8 cellular contexts compared by ENCODE assay signal in the genomic region with DNA sequence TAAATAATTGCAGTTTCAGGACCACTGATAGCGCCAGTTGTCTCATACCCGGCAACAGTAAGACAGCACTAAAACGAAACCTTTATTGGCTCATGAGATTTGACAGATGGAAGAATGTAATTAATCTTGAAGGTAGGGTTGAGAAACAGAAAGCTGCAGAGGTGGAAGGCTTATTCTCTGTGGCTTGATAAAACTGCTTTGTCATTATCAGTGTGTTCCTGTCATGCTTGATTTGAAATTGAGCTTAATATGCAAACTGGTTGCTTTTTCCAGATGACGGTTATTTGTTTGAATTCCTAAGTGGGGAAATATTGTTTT. TPM values are rescaled to one million over a fixed set of nuclear protein-coding genes. Genes with fewer than 3 reads are reported as not detected.
A peak's percentile ranks its signal among the peaks of the same experiment; 100 is the strongest.
DNase-seq lines count a peak whose midpoint lies in the region; ATAC-seq and TF ChIP-seq lines count a peak whose summit lies in the region.

No MANE protein-coding gene starts in this region.

- DNase-seq in Daoy (ENCODE audit: low read depth) (peak; percentile 20), foreskin keratinocyte (peak in 1 of 2 donors; percentile 57), trophoblast cell (no peak), NCI-H2196 treated with DMSO at 0.1 percent for 48 hours (lab: John Stamatoyannopoulos, UW; ENCODE audit: unreplicated experiment) (no peak)
- DNase-seq in activated CD8-positive, alpha-beta T cell treated with anti-CD3 and anti-CD28 coated beads, Interleukin-2, amount 10 ng/mL, durations not matched to agents 7 days and 5 days = peak; percentile 54

- no peak overlapping the region for H3K27ac Mint-ChIP-seq in activated CD8-positive, alpha-beta T cell treated with anti-CD3 and anti-CD28 coated beads, Interleukin-2, amount 10 ng/mL, durations not matched to agents 7 days and 5 days

- H3K9me2 ChIP-seq in Loucy (replicated peaks; ENCODE audit: low read depth, low read length) = no peaks in the 10 kb centered on the region

- H3K4me1 ChIP-seq in Loucy (ENCODE audit: insufficient read depth, low read length, poor library complexity, severe bottlenecking) (peaks cover 38% of the 10 kb centered on the region), foreskin keratinocyte (peaks cover 23% of the 10 kb centered on the region), trophoblast cell (ENCODE audit: control insufficient read depth in 1 of 2, insufficient read depth in 2 of 2, low read length in 2 of 2) (peaks cover 3 to 6% of the 10 kb centered on the region in 2 experiments)

- H3K79me2 ChIP-seq in Loucy (ENCODE audit: insufficient read depth, low read length) (no peaks in the 10 kb centered on the region), trophoblast cell (ENCODE audit: control insufficient read depth, insufficient read depth, low read length, poor library complexity) (peaks cover 3% of the 10 kb centered on the region)

- no peak overlapping the region for H2BK5ac ChIP-seq in trophoblast cell (ENCODE audit: low read depth, low read length, poor library complexity)

- no peak overlapping the region for H3K14ac ChIP-seq in trophoblast cell (ENCODE audit: low read length)

- H3K9me3 ChIP-seq in Loucy (ENCODE audit: insufficient read depth, low read depth, low read length) (no peaks in the 10 kb centered on the region), trophoblast cell (ENCODE audit: insufficient read depth, low read depth, low read length) (no peaks in the 10 kb centered on the region)

- no peak overlapping the region for H3K18ac ChIP-seq in trophoblast cell (ENCODE audit: low read length)

- H4K20me1 ChIP-seq in Loucy (ENCODE audit: insufficient read depth, low read length, poor library complexity, severe bottlenecking) = peaks cover 3% of the 10 kb centered on the region

- H3K27me3 ChIP-seq in Loucy (ENCODE audit: insufficient read depth, low read length, poor library complexity, severe bottlenecking) (no peaks in the 10 kb centered on the region), foreskin keratinocyte (no peaks in the 10 kb centered on the region), trophoblast cell (ENCODE audit: insufficient read depth, low read length) (no peaks in the 10 kb centered on the region)

- H3K4me1 Mint-ChIP-seq in activated CD8-positive, alpha-beta T cell treated with anti-CD3 and anti-CD28 coated beads, Interleukin-2, amount 10 ng/mL, durations not matched to agents 7 days and 5 days (ENCODE audit: low read depth) = peaks cover 41% of the 10 kb centered on the region

- H2BK120ac ChIP-seq in trophoblast cell (ENCODE audit: insufficient read depth, low read length, poor library complexity) = no peak overlapping the region

- CTCF ChIA-PET in activated CD8-positive, alpha-beta T cell treated with anti-CD3 and anti-CD28 coated beads, Interleukin-2, amount 10 ng/mL, durations not matched to agents 7 days and 5 days (lab: Charles Lee) = interaction anchor here (0.6 to 2.6 kb wide), 5 partner anchors 18 to 147 kb away, joined by 3 to 8 read pairs (median 3); no protein-coding TSS in a partner anchor

- ATAC-seq in activated CD8-positive, alpha-beta T cell treated with anti-CD3 and anti-CD28 coated beads, Interleukin-2, amount 10 ng/mL, durations not matched to agents 7 days and 5 days = peak; percentile 40
- peak; percentile 39 for ATAC-seq in foreskin keratinocyte
- ATAC-seq in HG02852 (IDR thresholded peaks at IDR 0.05; ENCODE audit: unreplicated experiment) = no peak
- no peak for ATAC-seq in HG02588 (IDR thresholded peaks at IDR 0.05; ENCODE audit: unreplicated experiment)

- no peaks in the 10 kb centered on the region for H3K36me3 ChIP-seq in Loucy (ENCODE audit: insufficient read depth, low read length)
- H3K36me3 ChIP-seq in trophoblast cell (ENCODE audit: control insufficient read depth in 1 of 2, insufficient read depth in 2 of 2, low read length in 2 of 2) = peaks cover 5 to 8% of the 10 kb centered on the region in 2 experiments

- peaks cover 6% of the 10 kb centered on the region for H3K79me1 ChIP-seq in trophoblast cell (ENCODE audit: low read length)

- H4K8ac ChIP-seq in trophoblast cell (ENCODE audit: low read depth, low read length) = no peak overlapping the region

- no peak overlapping the region for H2AK5ac ChIP-seq in trophoblast cell (ENCODE audit: low read length)

- H3K27me3 Mint-ChIP-seq in activated CD8-positive, alpha-beta T cell treated with anti-CD3 and anti-CD28 coated beads, Interleukin-2, amount 10 ng/mL, durations not matched to agents 7 days and 5 days (ENCODE audit: low read depth) = peaks cover 14% of the 10 kb centered on the region

- H3K4me3 ChIP-seq in Loucy (ENCODE audit: low read length, poor library complexity, severe bottlenecking) = peak overlapping the region; percentile 78
- H3K4me3 ChIP-seq in trophoblast cell (ENCODE audit: low read depth, low read length) = no peak overlapping the region

- no peak overlapping the region for H3K9ac ChIP-seq in Loucy (ENCODE audit: low read depth, low read length, poor library complexity, severe bottlenecking)
- H3K9ac ChIP-seq in trophoblast cell (ENCODE audit: low read length) = no peak overlapping the region

- H2BK12ac ChIP-seq in trophoblast cell (ENCODE audit: low read length) = no peak overlapping the region

- H3K4me3 Mint-ChIP-seq in activated CD8-positive, alpha-beta T cell treated with anti-CD3 and anti-CD28 coated beads, Interleukin-2, amount 10 ng/mL, durations not matched to agents 7 days and 5 days = no peak overlapping the region

- H2AFZ ChIP-seq in Loucy (ENCODE audit: low read length) = no peak overlapping the region
- no peak overlapping the region for H2AFZ ChIP-seq in trophoblast cell (ENCODE audit: insufficient read depth, low read length, poor library complexity)

- no peaks in the 10 kb centered on the region for H3K9me3 Mint-ChIP-seq in activated CD8-positive, alpha-beta T cell treated with anti-CD3 and anti-CD28 coated beads, Interleukin-2, amount 10 ng/mL, durations not matched to agents 7 days and 5 days (ENCODE audit: insufficient read depth)

- POLR2A ChIA-PET in activated CD8-positive, alpha-beta T cell treated with anti-CD3 and anti-CD28 coated beads, Interleukin-2, amount 10 ng/mL, durations not matched to agents 7 days and 5 days (lab: Charles Lee) = interaction anchor here (0.5 kb wide), 1 partner anchor 22 kb away, joined by 3 read pairs; no protein-coding TSS in a partner anchor

- H3F3A ChIP-seq in Loucy (ENCODE audit: low read depth) = peaks cover 18% of the 10 kb centered on the region

- WGBS in trophoblast cell (ENCODE audit: extremely low coverage, insufficient coverage, insufficient read length) = no CpG with 5 or more reads among the region's 4 CpGs

- no peak overlapping the region for H3K4ac ChIP-seq in trophoblast cell (ENCODE audit: low read depth, low read length)

- no peaks in the 10 kb centered on the region for H3K36me3 Mint-ChIP-seq in activated CD8-positive, alpha-beta T cell treated with anti-CD3 and anti-CD28 coated beads, Interleukin-2, amount 10 ng/mL, durations not matched to agents 7 days and 5 days (ENCODE audit: low read depth)

- H4K91ac ChIP-seq in trophoblast cell (ENCODE audit: low read depth, low read length) = no peak overlapping the region

- no peak overlapping the region for H3K23ac ChIP-seq in trophoblast cell (ENCODE audit: low read length)

- TF ChIP-seq CTCF in Loucy (conservative IDR thresholded peaks at IDR 0.05; ENCODE audit: low read length) (no peak), foreskin keratinocyte (conservative IDR thresholded peaks at IDR 0.05) (no peak)

- no peak overlapping the region for H4K12ac ChIP-seq in trophoblast cell (ENCODE audit: low read depth, low read length)

- H3K27ac ChIP-seq in foreskin keratinocyte (no peak overlapping the region), trophoblast cell (ENCODE audit: low read depth, low read length) (no peak overlapping the region)

- H3K4me2 ChIP-seq in Loucy (ENCODE audit: low read depth, low read length, poor library complexity, severe bottlenecking) (peak overlapping the region; percentile 80), trophoblast cell (ENCODE audit: low read length) (peak overlapping the region; percentile 90)

RNA-seq across cellular contexts. Expression of a gene that starts 1.3 kb away (rescaled TPM):
- 12.6 and 16.6 TPM in 2 replicates for total RNA-seq in Daoy (2014; rRNA removed; shearing (Covaris generic))
- 1 to 10 TPM; 2.1 to 2.2 TPM for total RNA-seq in activated CD8-positive, alpha-beta T cell treated with anti-CD3 and anti-CD28 coated beads, Interleukin-2, amount 10 ng/mL, durations not matched to agents 7 days and 5 days
- 18.8 and 19.7 TPM in 2 replicates for total RNA-seq in foreskin keratinocyte
- 17.8 and 18.9 TPM in 2 replicates for polyA plus RNA-seq in foreskin keratinocyte
- polyA plus RNA-seq in trophoblast cell (2013) = 62.3 and 70.2 TPM in 2 replicates

RNA-seq across cellular contexts. Expression of a gene that starts 36.9 kb away (rescaled TPM):
- total RNA-seq in Daoy (2014; rRNA removed; shearing (Covaris generic)) = 192 and 215 TPM in 2 replicates
- total RNA-seq in activated CD8-positive, alpha-beta T cell treated with anti-CD3 and anti-CD28 coated beads, Interleukin-2, amount 10 ng/mL, durations not matched to agents 7 days and 5 days = 1 to 10 TPM; 1.7 to 2.0 TPM
- total RNA-seq in foreskin keratinocyte = 351 and 355 TPM in 2 replicates
- polyA plus RNA-seq in foreskin keratinocyte = 215 and 236 TPM in 2 replicates
- polyA plus RNA-seq in trophoblast cell (2013) = 41.6 and 44.0 TPM in 2 replicates

Comparison
In these comparisons a context has a peak if more than half of its experiments do, and no peak if none do; other contexts are left out.
1. DNase-seq: peak in Daoy (single experiment) and activated CD8-positive, alpha-beta T cell treated with anti-CD3 and anti-CD28 coated beads, Interleukin-2, amount 10 ng/mL, durations not matched to agents 7 days and 5 days (single experiment); none in trophoblast cell (0 of 2) and NCI-H2196 treated with DMSO at 0.1 percent for 48 hours (single experiment).
2. ATAC-seq: peak in activated CD8-positive, alpha-beta T cell treated with anti-CD3 and anti-CD28 coated beads, Interleukin-2, amount 10 ng/mL, durations not matched to agents 7 days and 5 days (single experiment) and foreskin keratinocyte (single experiment); none in HG02852 (single experiment) and HG02588 (single experiment).
3. RNA of a gene that starts 36.9 kb away (total RNA-seq): 351 to 355 TPM in foreskin keratinocyte and 192 to 215 TPM in Daoy; 1.7 to 2.0 TPM in activated CD8-positive, alpha-beta T cell treated with anti-CD3 and anti-CD28 coated beads, Interleukin-2, amount 10 ng/mL, durations not matched to agents 7 days and 5 days; every median in the first group is over 10 times any median in the second.